ENCODE assay signal across 12 cellular contexts in genomic region chr14:69880051-69880487, GRCh38. TPM values are rescaled to one million over a fixed set of nuclear protein-coding genes. Genes with fewer than 3 reads are reported as not detected.
A peak's percentile ranks its signal among the peaks of the same experiment; 100 is the strongest.
DNase-seq lines count a peak whose midpoint lies in the region; ATAC-seq and TF ChIP-seq lines count a peak whose summit lies in the region.
"Had no signal": no experiment of that assay in that cellular context is flagged by ENCODE, and none has a peak within 500 bp of the region (broad histone marks: within the 10 kb centered on the region; RNA-seq: fewer than 3 reads in every experiment).

No MANE protein-coding gene starts in this region.

- H3K36me3 Mint-ChIP-seq in neural crest cell (ENCODE audit: low read depth) = peaks cover 23% of the 10 kb centered on the region
- H3K36me3 Mint-ChIP-seq: activated CD8-positive, alpha-beta memory T cell treated with anti-CD3 and anti-CD28 coated beads, Interleukin-2, amount 10 ng/mL, durations not matched to agents 7 days and 5 days had no signal

- H3K27me3 ChIP-seq in MM.1S (replicated peaks; ENCODE audit: insufficient read depth, low read length) = no peaks in the 10 kb centered on the region
- peaks cover 23 to 43% of the 10 kb centered on the region in 2 donors for H3K27me3 ChIP-seq in duodenal mucosa (ENCODE audit: control insufficient read depth in 1 of 2, insufficient read depth in 2 of 2, low read length in 2 of 2)

- H2AFZ ChIP-seq in MM.1S (ENCODE audit: low read length) = no peak overlapping the region

- H4K20me1 ChIP-seq in MM.1S (ENCODE audit: insufficient read depth, low read length) = no peaks in the 10 kb centered on the region

- peaks cover 66% of the 10 kb centered on the region for H3K4me1 Mint-ChIP-seq in neural crest cell
- H3K4me1 Mint-ChIP-seq: activated CD8-positive, alpha-beta memory T cell treated with anti-CD3 and anti-CD28 coated beads, Interleukin-2, amount 10 ng/mL, durations not matched to agents 7 days and 5 days had no signal

- H3K27ac Mint-ChIP-seq in neural crest cell (ENCODE audit: unreplicated experiment) = peak overlapping the region; percentile 85
- H3K27ac Mint-ChIP-seq: activated CD8-positive, alpha-beta memory T cell treated with anti-CD3 and anti-CD28 coated beads, Interleukin-2, amount 10 ng/mL, durations not matched to agents 7 days and 5 days had no signal

- H3K9me3 ChIP-seq in MM.1S (replicated peaks; ENCODE audit: insufficient read depth, low read length) = no peaks in the 10 kb centered on the region
- H3K9me3 ChIP-seq in duodenal mucosa (ENCODE audit: control insufficient read depth in 1 of 2, low read length in 2 of 2) = no peaks in the 10 kb centered on the region

- no peak for ATAC-seq in GM19395 (IDR thresholded peaks at IDR 0.05; ENCODE audit: unreplicated experiment)
- ATAC-seq in HG03378 (IDR thresholded peaks at IDR 0.05; ENCODE audit: unreplicated experiment) = no peak
- no peak for ATAC-seq in HG02571 (IDR thresholded peaks at IDR 0.05; ENCODE audit: unreplicated experiment)
- ATAC-seq in GM21526 (IDR thresholded peaks at IDR 0.05; ENCODE audit: low FRiP score, unreplicated experiment) = no peak

- H3K9ac ChIP-seq in MM.1S (ENCODE audit: low read length) (peak overlapping the region; percentile 28; the same call in 1 of the 2 replicates), duodenal mucosa (ENCODE audit: low read depth in 1 of 2, low read length in 2 of 2) (no peak overlapping the region)

- TF ChIP-seq CTCF in MM.1S (IDR thresholded peaks at IDR 0.05; ENCODE audit: low read length) (no peak), neural crest cell (conservative IDR thresholded peaks at IDR 0.05) (no peak)

- no peaks in the 10 kb centered on the region for H3K9me2 ChIP-seq in MM.1S (replicated peaks; ENCODE audit: insufficient read depth, low read length)

- no peaks in the 10 kb centered on the region for H3F3A ChIP-seq in MM.1S (ENCODE audit: insufficient read depth, low read length)

- H3K4me3 ChIP-seq in MM.1S (ENCODE audit: low read length) = peak overlapping the region; percentile 72
- H3K4me3 ChIP-seq in duodenal mucosa (ENCODE audit: low read depth in 1 of 2, low read length in 2 of 2) = peak overlapping the region; percentile 29 to 52

- peaks cover 7% of the 10 kb centered on the region for H3K9me3 Mint-ChIP-seq in neural crest cell

- H3K4me1 ChIP-seq in MM.1S (ENCODE audit: low read length) (no peaks in the 10 kb centered on the region), duodenal mucosa (ENCODE audit: control insufficient read depth in 1 of 2, insufficient read depth in 2 of 2, low read length in 2 of 2) (no peaks in the 10 kb centered on the region)

- H3K79me2 ChIP-seq in MM.1S (ENCODE audit: low read length) = peaks cover 19% of the 10 kb centered on the region

- peak overlapping the region; percentile 66 for H3K4me2 ChIP-seq in MM.1S (ENCODE audit: low read depth, low read length)

- DNase-seq in COLO668 (lab: John Stamatoyannopoulos, UW; ENCODE audit: unreplicated experiment) (peak; percentile 80), MM.1S (peak; percentile 16), neural crest cell (ENCODE audit: low read depth, low spot score) (no peak)
- DNase-seq: activated CD8-positive, alpha-beta memory T cell treated with anti-CD3 and anti-CD28 coated beads, Interleukin-2, amount 10 ng/mL, durations not matched to agents 7 days and 5 days; cerebellar nuclear complex; small intestine had no signal

- H3K27me3 Mint-ChIP-seq in neural crest cell (ENCODE audit: low read depth) = no peaks in the 10 kb centered on the region

- H3K27ac ChIP-seq in MM.1S (ENCODE audit: low read length) = no peak overlapping the region
- no peak overlapping the region for H3K27ac ChIP-seq in duodenal mucosa (ENCODE audit: low read depth, low read length)

- peak overlapping the region; percentile 89 for H3K4me3 Mint-ChIP-seq in neural crest cell
- H3K4me3 Mint-ChIP-seq: activated CD8-positive, alpha-beta memory T cell treated with anti-CD3 and anti-CD28 coated beads, Interleukin-2, amount 10 ng/mL, durations not matched to agents 7 days and 5 days had no signal

- H3K36me3 ChIP-seq in MM.1S (replicated peaks; ENCODE audit: insufficient read depth, low read length) = no peaks in the 10 kb centered on the region
- no peaks in the 10 kb centered on the region for H3K36me3 ChIP-seq in duodenal mucosa (ENCODE audit: control insufficient read depth in 1 of 2, insufficient read depth in 2 of 2, low read length in 2 of 2)

RNA-seq across cellular contexts. Expression of gene SMOC1, which starts 0.9 kb away (rescaled TPM):
- total RNA-seq in neural crest cell = 189 and 203 TPM in 2 replicates
- total RNA-seq: activated CD8-positive, alpha-beta memory T cell treated with anti-CD3 and anti-CD28 coated beads, Interleukin-2, amount 10 ng/mL, durations not matched to agents 7 days and 5 days; SK-MEL-5 had no signal
